Comparison of ENCODE assay signal across 8 cellular contexts in the genomic region with DNA sequence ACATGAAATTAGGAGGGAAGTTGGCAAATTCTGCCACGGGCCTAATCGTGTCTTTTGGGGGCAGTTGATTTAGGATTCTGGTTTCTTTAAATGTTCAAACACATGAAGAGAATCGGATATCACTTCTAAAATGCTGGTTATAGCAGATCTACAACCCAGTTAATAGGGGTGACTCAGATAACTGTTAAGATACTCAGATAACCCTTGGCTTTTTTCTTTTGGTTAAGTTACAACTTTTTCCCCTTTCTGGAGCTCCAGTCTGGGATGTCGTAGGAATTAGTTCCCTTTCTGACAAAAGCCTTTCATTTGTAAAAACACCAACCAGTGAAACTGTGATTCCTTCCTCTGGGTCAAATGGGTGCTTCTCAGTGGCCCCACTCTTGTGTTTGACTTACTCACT. TPM values are rescaled to one million over a fixed set of nuclear protein-coding genes. Genes with fewer than 3 reads are reported as not detected.
DNase-seq lines count a peak whose midpoint lies in the region; ATAC-seq and TF ChIP-seq lines count a peak whose summit lies in the region.

No MANE protein-coding gene starts in this region.

- H3K27ac ChIP-seq in HEK293 (ENCODE audit: extremely low read depth, low read depth, low read length): no peak overlapping the region
- peak overlapping the region in 3 of 4 donors; percentile 74 to 81 (median 78) for H3K27ac ChIP-seq in gastroesophageal sphincter

- intact Hi-C loops in posterior cingulate gyrus (cut with DNase I): loop anchor here (10.0 kb wide), 1 partner anchor 122 kb away; a partner anchor contains a TSS

- CTCF ChIA-PET in HEK293 (lab: Yijun Ruan, JAX): interaction anchor here (1.0 to 1.9 kb wide), 7 partner anchors 9 to 49 kb away, joined by 3 to 10 read pairs (median 3); a partner anchor contains a TSS

- H3K4me3 Mint-ChIP-seq in T-helper 17 cell: peak overlapping the region; percentile 88

- TF ChIP-seq CTCF in HEK293 (tag by site-specific recombination; IDR thresholded peaks at IDR 0.05) (no peak), gastroesophageal sphincter (IDR thresholded peaks at IDR 0.05) (no peak)

- H3K27ac Mint-ChIP-seq in T-helper 17 cell: no peak overlapping the region

- TF ChIP-seq EP300 in gastroesophageal sphincter (IDR thresholded peaks at IDR 0.05): no peak

- H3K4me1 Mint-ChIP-seq in T-helper 17 cell: peaks cover 14% of the 10 kb centered on the region

- no peaks in the 10 kb centered on the region for H3K4me1 ChIP-seq in HEK293 (ENCODE audit: control insufficient read depth, insufficient read depth, low read length)
- H3K4me1 ChIP-seq in gastroesophageal sphincter: peaks cover 0 to 17% (median 0%) of the 10 kb centered on the region in 3 donors

- no peaks in the 10 kb centered on the region for H3K27me3 ChIP-seq in gastroesophageal sphincter

- H3K27me3 Mint-ChIP-seq in T-helper 17 cell: peaks cover 37% of the 10 kb centered on the region

- WGBS in gastroesophageal sphincter (ENCODE audit: low coverage in 1 of 2), 2 donors: 42 to 64% methylated on average over 4 of the region's 4 CpGs

- H3K36me3 Mint-ChIP-seq in T-helper 17 cell (ENCODE audit: low read depth): no peaks in the 10 kb centered on the region

- DNase-seq in T-helper 17 cell: no peak
- no peak for DNase-seq in skeletal muscle cell (ENCODE audit: low read depth)
- no peak for DNase-seq in EL
- no peak for DNase-seq in DMS79 (lab: John Stamatoyannopoulos, UW)
- DNase-seq in posterior cingulate gyrus: no peak
- DNase-seq in NCI-H1105 (lab: John Stamatoyannopoulos, UW): no peak

- TF ChIP-seq POLR2A in gastroesophageal sphincter (IDR thresholded peaks at IDR 0.05): no peak

- peak overlapping the region; percentile 81 for H3K4me3 ChIP-seq in HEK293 (ENCODE audit: low read depth, low read length)
- peak overlapping the region; percentile 51 to 73 for H3K4me3 ChIP-seq in gastroesophageal sphincter
- peak overlapping the region; percentile 63 for H3K4me3 ChIP-seq in skeletal muscle cell (ENCODE audit: low read depth, low read length)

- H3K9me3 ChIP-seq in HEK293 (ENCODE audit: control insufficient read depth, insufficient read depth, low read depth, low read length): no peaks in the 10 kb centered on the region
- no peaks in the 10 kb centered on the region for H3K9me3 ChIP-seq in T-helper 17 cell (ENCODE audit: control insufficient read depth, low read length, poor library complexity, severe bottlenecking)
- H3K9me3 ChIP-seq in gastroesophageal sphincter: no peaks in the 10 kb centered on the region

- no peaks in the 10 kb centered on the region for H3K36me3 ChIP-seq in HEK293 (ENCODE audit: control insufficient read depth in 2 of 2, insufficient read depth in 1 of 2, low read length in 2 of 2)
- no peaks in the 10 kb centered on the region for H3K36me3 ChIP-seq in gastroesophageal sphincter

- ATAC-seq in T-helper 17 cell: no peak
- no peak for ATAC-seq in gastroesophageal sphincter

- POLR2A ChIA-PET in HEK293 (lab: Yijun Ruan, JAX): interaction anchor here (0.6 to 3.2 kb wide), 7 partner anchors 8 to 123 kb away, joined by 3 to 47 read pairs (median 3); a partner anchor contains a TSS

TF ChIP-seq in HEK293, 187 proteins besides CTCF, POLR2A, EP300 and RAD21 (continues in another document):
- TF ChIP-seq, protein P1, sequence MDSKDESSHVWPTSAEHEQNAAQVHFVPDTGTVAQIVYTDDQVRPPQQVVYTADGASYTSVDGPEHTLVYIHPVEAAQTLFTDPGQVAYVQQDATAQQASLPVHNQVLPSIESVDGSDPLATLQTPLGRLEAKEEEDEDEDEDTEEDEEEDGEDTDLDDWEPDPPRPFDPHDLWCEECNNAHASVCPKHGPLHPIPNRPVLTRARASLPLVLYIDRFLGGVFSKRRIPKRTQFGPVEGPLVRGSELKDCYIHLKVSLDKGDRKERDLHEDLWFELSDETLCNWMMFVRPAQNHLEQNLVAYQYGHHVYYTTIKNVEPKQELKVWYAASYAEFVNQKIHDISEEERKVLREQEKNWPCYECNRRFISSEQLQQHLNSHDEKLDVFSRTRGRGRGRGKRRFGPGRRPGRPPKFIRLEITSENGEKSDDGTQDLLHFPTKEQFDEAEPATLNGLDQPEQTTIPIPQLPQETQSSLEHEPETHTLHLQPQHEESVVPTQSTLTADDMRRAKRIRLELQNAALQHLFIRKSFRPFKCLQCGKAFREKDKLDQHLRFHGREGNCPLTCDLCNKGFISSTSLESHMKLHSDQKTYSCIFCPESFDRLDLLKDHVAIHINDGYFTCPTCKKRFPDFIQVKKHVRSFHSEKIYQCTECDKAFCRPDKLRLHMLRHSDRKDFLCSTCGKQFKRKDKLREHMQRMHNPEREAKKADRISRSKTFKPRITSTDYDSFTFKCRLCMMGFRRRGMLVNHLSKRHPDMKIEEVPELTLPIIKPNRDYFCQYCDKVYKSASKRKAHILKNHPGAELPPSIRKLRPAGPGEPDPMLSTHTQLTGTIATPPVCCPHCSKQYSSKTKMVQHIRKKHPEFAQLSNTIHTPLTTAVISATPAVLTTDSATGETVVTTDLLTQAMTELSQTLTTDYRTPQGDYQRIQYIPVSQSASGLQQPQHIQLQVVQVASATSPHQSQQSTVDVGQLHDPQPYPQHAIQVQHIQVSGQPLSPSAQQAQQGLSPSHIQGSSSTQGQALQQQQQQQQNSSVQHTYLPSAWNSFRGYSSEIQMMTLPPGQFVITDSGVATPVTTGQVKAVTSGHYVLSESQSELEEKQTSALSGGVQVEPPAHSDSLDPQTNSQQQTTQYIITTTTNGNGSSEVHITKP (tag by site-specific recombination; IDR thresholded peaks at IDR 0.05): peak; percentile 73
- TF ChIP-seq ZNF660 (tag by site-specific recombination; IDR thresholded peaks at IDR 0.05): no peak
- 0 out of 2 replicates have a peak, but pooled peaks have one; percentile 1 for TF ChIP-seq ZBTB20 (tag by site-specific recombination; IDR thresholded peaks at IDR 0.05)
- TF ChIP-seq, protein P2, sequence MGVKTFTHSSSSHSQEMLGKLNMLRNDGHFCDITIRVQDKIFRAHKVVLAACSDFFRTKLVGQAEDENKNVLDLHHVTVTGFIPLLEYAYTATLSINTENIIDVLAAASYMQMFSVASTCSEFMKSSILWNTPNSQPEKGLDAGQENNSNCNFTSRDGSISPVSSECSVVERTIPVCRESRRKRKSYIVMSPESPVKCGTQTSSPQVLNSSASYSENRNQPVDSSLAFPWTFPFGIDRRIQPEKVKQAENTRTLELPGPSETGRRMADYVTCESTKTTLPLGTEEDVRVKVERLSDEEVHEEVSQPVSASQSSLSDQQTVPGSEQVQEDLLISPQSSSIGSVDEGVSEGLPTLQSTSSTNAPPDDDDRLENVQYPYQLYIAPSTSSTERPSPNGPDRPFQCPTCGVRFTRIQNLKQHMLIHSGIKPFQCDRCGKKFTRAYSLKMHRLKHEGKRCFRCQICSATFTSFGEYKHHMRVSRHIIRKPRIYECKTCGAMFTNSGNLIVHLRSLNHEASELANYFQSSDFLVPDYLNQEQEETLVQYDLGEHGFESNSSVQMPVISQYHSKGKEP (tag by site-specific recombination; IDR thresholded peaks at IDR 0.05): no peak
- no peak for TF ChIP-seq ZNF792 (tag by site-specific recombination; IDR thresholded peaks at IDR 0.05)
- no peak for TF ChIP-seq ZNF169 (tag by site-specific recombination; IDR thresholded peaks at IDR 0.05)
- no peak for TF ChIP-seq YY1 (tag by site-specific recombination; IDR thresholded peaks at IDR 0.05)
- TF ChIP-seq, protein P3, sequence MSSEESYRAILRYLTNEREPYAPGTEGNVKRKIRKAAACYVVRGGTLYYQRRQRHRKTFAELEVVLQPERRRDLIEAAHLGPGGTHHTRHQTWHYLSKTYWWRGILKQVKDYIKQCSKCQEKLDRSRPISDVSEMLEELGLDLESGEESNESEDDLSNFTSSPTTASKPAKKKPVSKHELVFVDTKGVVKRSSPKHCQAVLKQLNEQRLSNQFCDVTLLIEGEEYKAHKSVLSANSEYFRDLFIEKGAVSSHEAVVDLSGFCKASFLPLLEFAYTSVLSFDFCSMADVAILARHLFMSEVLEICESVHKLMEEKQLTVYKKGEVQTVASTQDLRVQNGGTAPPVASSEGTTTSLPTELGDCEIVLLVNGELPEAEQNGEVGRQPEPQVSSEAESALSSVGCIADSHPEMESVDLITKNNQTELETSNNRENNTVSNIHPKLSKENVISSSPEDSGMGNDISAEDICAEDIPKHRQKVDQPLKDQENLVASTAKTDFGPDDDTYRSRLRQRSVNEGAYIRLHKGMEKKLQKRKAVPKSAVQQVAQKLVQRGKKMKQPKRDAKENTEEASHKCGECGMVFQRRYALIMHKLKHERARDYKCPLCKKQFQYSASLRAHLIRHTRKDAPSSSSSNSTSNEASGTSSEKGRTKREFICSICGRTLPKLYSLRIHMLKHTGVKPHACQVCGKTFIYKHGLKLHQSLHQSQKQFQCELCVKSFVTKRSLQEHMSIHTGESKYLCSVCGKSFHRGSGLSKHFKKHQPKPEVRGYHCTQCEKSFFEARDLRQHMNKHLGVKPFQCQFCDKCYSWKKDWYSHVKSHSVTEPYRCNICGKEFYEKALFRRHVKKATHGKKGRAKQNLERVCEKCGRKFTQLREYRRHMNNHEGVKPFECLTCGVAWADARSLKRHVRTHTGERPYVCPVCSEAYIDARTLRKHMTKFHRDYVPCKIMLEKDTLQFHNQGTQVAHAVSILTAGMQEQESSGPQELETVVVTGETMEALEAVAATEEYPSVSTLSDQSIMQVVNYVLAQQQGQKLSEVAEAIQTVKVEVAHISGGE (tag by site-specific recombination; conservative IDR thresholded peaks at IDR 0.05; ENCODE audit: low read depth): no peak
- TF ChIP-seq, protein P4, sequence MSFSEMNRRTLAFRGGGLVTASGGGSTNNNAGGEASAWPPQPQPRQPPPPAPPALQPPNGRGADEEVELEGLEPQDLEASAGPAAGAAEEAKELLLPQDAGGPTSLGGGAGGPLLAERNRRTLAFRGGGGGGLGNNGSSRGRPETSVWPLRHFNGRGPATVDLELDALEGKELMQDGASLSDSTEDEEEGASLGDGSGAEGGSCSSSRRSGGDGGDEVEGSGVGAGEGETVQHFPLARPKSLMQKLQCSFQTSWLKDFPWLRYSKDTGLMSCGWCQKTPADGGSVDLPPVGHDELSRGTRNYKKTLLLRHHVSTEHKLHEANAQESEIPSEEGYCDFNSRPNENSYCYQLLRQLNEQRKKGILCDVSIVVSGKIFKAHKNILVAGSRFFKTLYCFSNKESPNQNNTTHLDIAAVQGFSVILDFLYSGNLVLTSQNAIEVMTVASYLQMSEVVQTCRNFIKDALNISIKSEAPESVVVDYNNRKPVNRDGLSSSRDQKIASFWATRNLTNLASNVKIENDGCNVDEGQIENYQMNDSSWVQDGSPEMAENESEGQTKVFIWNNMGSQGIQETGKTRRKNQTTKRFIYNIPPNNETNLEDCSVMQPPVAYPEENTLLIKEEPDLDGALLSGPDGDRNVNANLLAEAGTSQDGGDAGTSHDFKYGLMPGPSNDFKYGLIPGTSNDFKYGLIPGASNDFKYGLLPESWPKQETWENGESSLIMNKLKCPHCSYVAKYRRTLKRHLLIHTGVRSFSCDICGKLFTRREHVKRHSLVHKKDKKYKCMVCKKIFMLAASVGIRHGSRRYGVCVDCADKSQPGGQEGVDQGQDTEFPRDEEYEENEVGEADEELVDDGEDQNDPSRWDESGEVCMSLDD (tag by site-specific recombination; IDR thresholded peaks at IDR 0.05): no peak

RNA-seq across cellular contexts. Expression of a gene that starts 1.0 kb away (rescaled TPM):
- total RNA-seq in T-helper 17 cell: under 1 TPM; 0.47 to 0.70 TPM
- 1 to 10 TPM in 3 of 4 donors, under 1 TPM in 1; 0.27 to 4.2 (median 1.9) TPM for total RNA-seq in gastroesophageal sphincter

RNA-seq across cellular contexts. Expression of a gene that starts 22.7 kb away (rescaled TPM):
- total RNA-seq in T-helper 17 cell (10 to 100 TPM; 13.6 to 15.0 TPM), gastroesophageal sphincter (10 to 100 TPM; 33.5 to 73.6 (median 55.4) TPM)
